ENCODE assay signal across 14 cellular contexts in the genomic region with DNA sequence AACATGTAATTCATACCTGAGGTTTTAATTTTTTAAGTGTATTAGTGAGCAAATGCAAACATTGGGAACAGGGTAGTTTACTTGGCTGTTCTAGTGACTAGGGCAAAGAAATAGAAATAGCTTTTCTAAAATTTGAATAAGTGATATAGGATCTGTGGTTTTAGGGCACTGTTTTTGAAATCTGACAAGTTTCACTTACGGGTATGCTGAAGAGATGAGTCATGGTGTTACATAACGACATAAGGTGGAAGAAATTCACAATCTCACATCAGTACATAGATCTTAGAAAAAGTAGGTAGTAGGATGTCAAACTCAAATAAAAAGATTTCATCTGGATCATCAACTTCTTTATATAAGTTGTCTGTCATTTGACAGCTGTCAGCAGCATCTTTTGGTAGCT.
DNase-seq lines count a peak whose midpoint lies in the region; ATAC-seq, FAIRE-seq and TF ChIP-seq lines count a peak whose summit lies in the region.
"Had no signal": no experiment of that assay in that cellular context is flagged by ENCODE, and none has a peak within 500 bp of the region (broad histone marks: within the 10 kb centered on the region; RNA-seq: fewer than 3 reads in every experiment).

No MANE protein-coding gene starts in this region.

- H3K27me3 ChIP-seq in Karpas-422 (ENCODE audit: low read length): no peaks in the 10 kb centered on the region

- peak; percentile 89 for ATAC-seq in GM18870 (IDR thresholded peaks at IDR 0.05; ENCODE audit: unreplicated experiment)
- ATAC-seq in HG03060 (IDR thresholded peaks at IDR 0.05; ENCODE audit: low read depth, unreplicated experiment): peak; percentile 58

- no peak overlapping the region for H3K27ac ChIP-seq in Karpas-422 (ENCODE audit: low read length)

- no peak overlapping the region for H3K4me2 ChIP-seq in Karpas-422 (ENCODE audit: low read depth, low read length, poor library complexity, severe bottlenecking)

- no peak overlapping the region for H2AFZ ChIP-seq in Karpas-422 (ENCODE audit: low read length)

- H3K9me2 ChIP-seq in Karpas-422 (replicated peaks; ENCODE audit: insufficient read depth, low read length): no peaks in the 10 kb centered on the region

- H3K4me3 ChIP-seq in fibroblast of the aortic adventitia (ENCODE audit: low read depth, low read length): no peak overlapping the region
- no peak overlapping the region for H3K4me3 ChIP-seq in Karpas-422 (ENCODE audit: low read length)

- no peaks in the 10 kb centered on the region for H3K36me3 ChIP-seq in Karpas-422 (ENCODE audit: insufficient read depth, low read length)

- intact Hi-C loops in head of caudate nucleus (cut with DNase I): no loop called here

- DNase-seq in NOMO-1 treated with dmso at 0.1 percent for 144 hours (lab: John Stamatoyannopoulos, UW; ENCODE audit: unreplicated experiment) (peak; percentile 4), fibroblast of the aortic adventitia (ENCODE audit: low read depth) (peak; percentile 51), head of caudate nucleus (no peak), RCC 7860 (ENCODE audit: low spot score) (no peak), Karpas-422 (no peak)
- no peak for DNase-seq in stimulated activated CD4-positive, alpha-beta T cell treated with anti-CD3 and anti-CD28 coated beads, Interleukin-4, amount 100 ng/mL, for 4 hours
- DNase-seq: activated naive CD8-positive, alpha-beta T cell treated with anti-CD3 and anti-CD28 coated beads, Interleukin-2, amount 10 ng/mL, durations not matched to agents 7 days and 5 days; C1 segment of cervical spinal cord; GOT3; kidney; retina; Right ventricle myocardium superior had no signal

- H3K9me3 ChIP-seq in Karpas-422 (ENCODE audit: low read length): peaks cover 24% of the 10 kb centered on the region; the same call in 1 of the 2 replicates

- no peak for FAIRE-seq in RCC 7860 (lab: Jason Lieb, UNC)
- FAIRE-seq: kidney had no signal

- H3K4me1 ChIP-seq in Karpas-422 (ENCODE audit: low read length): no peaks in the 10 kb centered on the region

- H3K79me2 ChIP-seq in Karpas-422 (ENCODE audit: low read length): no peaks in the 10 kb centered on the region

- TF ChIP-seq CTCF in fibroblast of the aortic adventitia (IDR thresholded peaks at IDR 0.05; ENCODE audit: insufficient read depth, low read length): no peak

- H3K9ac ChIP-seq in Karpas-422 (ENCODE audit: low read length): no peak overlapping the region

- no peaks in the 10 kb centered on the region for H4K20me1 ChIP-seq in Karpas-422 (ENCODE audit: insufficient read depth, low read depth, low read length)

Comparison
In these comparisons a context has a peak if more than half of its experiments do, and no peak if none do; other contexts are left out.
1. DNase-seq: peak in NOMO-1 treated with dmso at 0.1 percent for 144 hours (single experiment) and fibroblast of the aortic adventitia (single experiment); none in head of caudate nucleus (0 of 42), stimulated activated CD4-positive, alpha-beta T cell treated with anti-CD3 and anti-CD28 coated beads, Interleukin-4, amount 100 ng/mL, for 4 hours (0 of 2), RCC 7860 (single experiment) and Karpas-422 (single experiment).